In the genomic region with DNA sequence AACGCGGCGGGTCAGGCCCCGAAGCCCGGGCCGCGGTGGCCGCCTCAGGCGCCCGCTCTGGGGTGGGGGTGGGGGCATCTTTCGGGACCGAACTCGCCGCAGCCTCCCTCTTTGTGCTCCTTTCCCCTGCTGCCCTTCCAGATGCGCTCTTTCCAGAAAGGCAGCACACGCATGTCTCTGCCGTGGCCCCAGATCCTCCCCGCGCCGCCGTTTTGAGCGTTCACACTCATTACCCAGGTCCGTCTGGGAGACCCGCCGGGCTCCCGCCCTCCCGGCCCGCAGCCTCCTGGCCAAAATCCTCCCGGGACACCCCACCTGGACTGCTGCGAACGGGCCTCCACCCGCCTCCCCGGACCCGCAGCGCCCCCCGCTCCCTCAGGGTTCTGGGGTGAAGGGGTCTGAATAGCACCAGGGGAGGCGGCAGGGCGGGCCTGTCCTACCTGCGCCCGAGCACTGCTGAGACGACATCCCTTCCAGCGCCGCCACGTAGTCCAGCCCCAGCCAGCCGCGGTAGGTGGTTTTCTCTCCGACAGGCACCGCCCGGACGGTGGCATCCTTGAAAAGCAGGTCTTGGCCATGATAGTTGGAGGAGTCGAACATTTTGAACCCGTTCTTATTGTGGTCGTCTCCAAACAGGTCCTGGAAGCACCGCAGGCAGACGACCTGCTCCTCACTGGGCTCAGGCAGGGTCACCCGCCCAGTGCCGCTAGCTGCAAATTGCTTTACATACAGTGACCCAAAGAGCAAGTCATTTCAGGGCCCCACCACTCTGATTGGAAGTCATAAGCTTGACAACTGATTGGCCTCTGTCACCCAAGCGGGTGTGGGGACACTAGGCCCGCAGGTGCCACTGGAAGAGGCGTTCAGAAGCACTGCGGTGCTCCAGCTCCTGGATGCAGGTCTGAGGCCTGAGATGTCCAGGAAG, we compare ENCODE assay signal across 8 cellular contexts. TPM values are rescaled to one million over a fixed set of nuclear protein-coding genes. Genes with fewer than 3 reads are reported as not detected.
A peak's percentile ranks its signal among the peaks of the same experiment; 100 is the strongest.
DNase-seq lines count a peak whose midpoint lies in the region; ATAC-seq and TF ChIP-seq lines count a peak whose summit lies in the region.

No MANE protein-coding gene starts in this region.

- H3K36me3 Mint-ChIP-seq in effector memory CD8-positive, alpha-beta T cell (ENCODE audit: insufficient read depth) = peaks cover 7% of the 10 kb centered on the region
- no peaks in the 10 kb centered on the region for H3K36me3 Mint-ChIP-seq in natural killer cell

- peak; percentile 25 for ATAC-seq in HG03354 (IDR thresholded peaks at IDR 0.05; ENCODE audit: poor library complexity, severe bottlenecking, unreplicated experiment)
- ATAC-seq in effector memory CD8-positive, alpha-beta T cell (replicated peaks) = peak; percentile 3
- ATAC-seq in natural killer cell = peak in 1 of 3 donors; percentile 2

- no peaks in the 10 kb centered on the region for H3K9me3 Mint-ChIP-seq in effector memory CD8-positive, alpha-beta T cell
- H3K9me3 Mint-ChIP-seq in natural killer cell = no peaks in the 10 kb centered on the region

- no peaks in the 10 kb centered on the region for H3K27me3 Mint-ChIP-seq in effector memory CD8-positive, alpha-beta T cell
- peaks cover 0 to 7% of the 10 kb centered on the region in 2 donors for H3K27me3 Mint-ChIP-seq in natural killer cell (ENCODE audit: low read depth in 2 of 2)

- peak overlapping the region; percentile 75 to 79 for H3K4me3 Mint-ChIP-seq in effector memory CD8-positive, alpha-beta T cell
- peak overlapping the region; percentile 87 for H3K4me3 Mint-ChIP-seq in natural killer cell

- intact Hi-C loops in natural killer cell (cut with micrococcal nuclease) = no loop called here

- peaks cover 3 to 12% of the 10 kb centered on the region in 2 donors for H3K4me1 Mint-ChIP-seq in effector memory CD8-positive, alpha-beta T cell (ENCODE audit: low read depth in 2 of 2)
- H3K4me1 Mint-ChIP-seq in natural killer cell = peaks cover 0 to 14% of the 10 kb centered on the region in 2 donors

- no peak for TF ChIP-seq CTCF in natural killer cell (IDR thresholded peaks at IDR 0.05)

- DNase-seq in NCI-H1092 treated with DMSO at 0.1 percent for 48 hours (lab: John Stamatoyannopoulos, UW) (peak; percentile 27), NCI-H1092 (lab: John Stamatoyannopoulos, UW) (no peak), SW480 (ENCODE audit: low spot score) (peak; percentile 62), natural killer cell (no peak)
- DNase-seq in effector memory CD8-positive, alpha-beta T cell = no peak
- DNase-seq in NK-92 treated with Interleukin-12 subunit alpha and Interleukin-12 subunit beta, amount 100 ng/mL, for 24 hours (lab: John Stamatoyannopoulos, UW) = no peak
- no peak for DNase-seq in central memory CD4-positive, alpha-beta T cell

- H3K27ac Mint-ChIP-seq in effector memory CD8-positive, alpha-beta T cell = peak overlapping the region; percentile 75 to 83
- H3K27ac Mint-ChIP-seq in natural killer cell = peak overlapping the region; percentile 34 to 85

RNA-seq across cellular contexts. Expression of gene MELTF, which starts 25.9 kb away (rescaled TPM):
- 1 to 10 TPM; 2.4 to 4.3 (median 4.0) TPM for total RNA-seq in natural killer cell

RNA-seq across cellular contexts. Expression of gene PIGZ, which starts 35.1 kb away (rescaled TPM):
- total RNA-seq in natural killer cell = 1 to 10 TPM; 2.2 to 2.3 (median 2.2) TPM

Comparison
In these comparisons a context has a peak if more than half of its experiments do, and no peak if none do; other contexts are left out.
1. DNase-seq: peak in NCI-H1092 treated with DMSO at 0.1 percent for 48 hours (single experiment) and SW480 (single experiment); none in NCI-H1092 (single experiment), effector memory CD8-positive, alpha-beta T cell (0 of 3), natural killer cell (single experiment), NK-92 treated with Interleukin-12 subunit alpha and Interleukin-12 subunit beta, amount 100 ng/mL, for 24 hours (single experiment) and central memory CD4-positive, alpha-beta T cell (single experiment).